Comparison of ENCODE assay signal across 2 cellular contexts in the genomic region with DNA sequence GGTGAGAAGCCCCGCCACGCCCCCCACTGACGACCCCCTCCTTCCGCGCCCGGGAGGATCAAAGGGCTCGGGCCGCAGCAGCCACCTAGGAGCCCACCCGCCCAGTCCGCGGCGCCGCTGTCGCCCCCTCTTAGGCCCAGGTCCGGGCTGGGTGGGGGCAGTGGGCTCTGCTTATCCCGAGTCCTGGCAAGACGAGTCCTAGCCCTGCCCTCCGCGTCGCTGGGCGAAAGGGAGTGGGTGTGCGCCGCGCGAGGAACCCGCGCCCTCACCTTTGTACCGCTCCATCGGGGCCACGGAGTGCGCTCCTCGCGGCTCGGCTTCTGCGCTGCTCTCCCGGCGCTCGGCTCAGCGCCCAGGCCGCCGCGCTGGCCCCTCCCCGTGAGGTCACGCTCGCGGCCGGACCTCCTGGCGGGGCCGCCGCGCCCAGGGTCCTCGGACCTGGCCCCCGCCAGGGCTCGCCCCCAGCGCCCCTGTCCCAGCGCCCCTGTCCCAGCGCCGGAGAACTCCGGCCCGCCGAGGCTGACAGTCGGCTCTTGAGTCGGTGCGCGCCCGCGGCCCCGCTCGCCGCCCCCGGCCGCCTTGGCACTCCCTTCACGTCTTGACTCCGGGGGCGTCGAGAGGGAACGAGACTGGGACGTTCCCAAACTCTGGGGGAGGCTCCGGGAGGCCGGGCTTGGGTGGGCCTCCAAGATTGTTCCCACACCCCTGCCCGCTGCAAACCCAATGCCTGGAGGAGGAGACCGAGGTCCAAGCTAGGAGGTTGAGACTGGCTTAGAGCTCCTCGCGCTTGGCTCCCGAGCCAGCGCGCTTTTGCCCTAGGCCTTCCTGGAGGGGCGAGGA.
TF ChIP-seq lines count a peak whose summit lies in the region.

A gene with protein sequence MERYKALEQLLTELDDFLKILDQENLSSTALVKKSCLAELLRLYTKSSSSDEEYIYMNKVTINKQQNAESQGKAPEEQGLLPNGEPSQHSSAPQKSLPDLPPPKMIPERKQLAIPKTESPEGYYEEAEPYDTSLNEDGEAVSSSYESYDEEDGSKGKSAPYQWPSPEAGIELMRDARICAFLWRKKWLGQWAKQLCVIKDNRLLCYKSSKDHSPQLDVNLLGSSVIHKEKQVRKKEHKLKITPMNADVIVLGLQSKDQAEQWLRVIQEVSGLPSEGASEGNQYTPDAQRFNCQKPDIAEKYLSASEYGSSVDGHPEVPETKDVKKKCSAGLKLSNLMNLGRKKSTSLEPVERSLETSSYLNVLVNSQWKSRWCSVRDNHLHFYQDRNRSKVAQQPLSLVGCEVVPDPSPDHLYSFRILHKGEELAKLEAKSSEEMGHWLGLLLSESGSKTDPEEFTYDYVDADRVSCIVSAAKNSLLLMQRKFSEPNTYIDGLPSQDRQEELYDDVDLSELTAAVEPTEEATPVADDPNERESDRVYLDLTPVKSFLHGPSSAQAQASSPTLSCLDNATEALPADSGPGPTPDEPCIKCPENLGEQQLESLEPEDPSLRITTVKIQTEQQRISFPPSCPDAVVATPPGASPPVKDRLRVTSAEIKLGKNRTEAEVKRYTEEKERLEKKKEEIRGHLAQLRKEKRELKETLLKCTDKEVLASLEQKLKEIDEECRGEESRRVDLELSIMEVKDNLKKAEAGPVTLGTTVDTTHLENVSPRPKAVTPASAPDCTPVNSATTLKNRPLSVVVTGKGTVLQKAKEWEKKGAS (minus strand): TSS at position 332 of the 840 bp plus-strand sequence. CDS start 47 bp downstream, at position 285.

TF ChIP-seq in HCT116, 20 proteins besides CTCF, POLR2A, EP300 and RAD21:
- TF ChIP-seq ZFX (IDR thresholded peaks at IDR 0.05) (no peak), FOSL1 (IDR thresholded peaks at IDR 0.05; ENCODE audit: low read depth) (no peak), JUND (IDR thresholded peaks at IDR 0.05) (no peak)
- TF ChIP-seq, protein P1, sequence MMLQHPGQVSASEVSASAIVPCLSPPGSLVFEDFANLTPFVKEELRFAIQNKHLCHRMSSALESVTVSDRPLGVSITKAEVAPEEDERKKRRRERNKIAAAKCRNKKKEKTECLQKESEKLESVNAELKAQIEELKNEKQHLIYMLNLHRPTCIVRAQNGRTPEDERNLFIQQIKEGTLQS (IDR thresholded peaks at IDR 0.05) = no peak

TF ChIP-seq in HepG2, 621 proteins besides CTCF, POLR2A, EP300 and RAD21:
- peak; percentile 23; the same call in 1 of the 2 replicates for TF ChIP-seq ZFY (CRISPR knock-in tag; IDR thresholded peaks at IDR 0.05)
- TF ChIP-seq, protein P2, sequence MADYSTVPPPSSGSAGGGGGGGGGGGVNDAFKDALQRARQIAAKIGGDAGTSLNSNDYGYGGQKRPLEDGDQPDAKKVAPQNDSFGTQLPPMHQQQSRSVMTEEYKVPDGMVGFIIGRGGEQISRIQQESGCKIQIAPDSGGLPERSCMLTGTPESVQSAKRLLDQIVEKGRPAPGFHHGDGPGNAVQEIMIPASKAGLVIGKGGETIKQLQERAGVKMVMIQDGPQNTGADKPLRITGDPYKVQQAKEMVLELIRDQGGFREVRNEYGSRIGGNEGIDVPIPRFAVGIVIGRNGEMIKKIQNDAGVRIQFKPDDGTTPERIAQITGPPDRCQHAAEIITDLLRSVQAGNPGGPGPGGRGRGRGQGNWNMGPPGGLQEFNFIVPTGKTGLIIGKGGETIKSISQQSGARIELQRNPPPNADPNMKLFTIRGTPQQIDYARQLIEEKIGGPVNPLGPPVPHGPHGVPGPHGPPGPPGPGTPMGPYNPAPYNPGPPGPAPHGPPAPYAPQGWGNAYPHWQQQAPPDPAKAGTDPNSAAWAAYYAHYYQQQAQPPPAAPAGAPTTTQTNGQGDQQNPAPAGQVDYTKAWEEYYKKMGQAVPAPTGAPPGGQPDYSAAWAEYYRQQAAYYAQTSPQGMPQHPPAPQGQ (CRISPR knock-in tag; IDR thresholded peaks at IDR 0.05; ENCODE audit: borderline replicate concordance) = no peak
- TF ChIP-seq, protein P3, sequence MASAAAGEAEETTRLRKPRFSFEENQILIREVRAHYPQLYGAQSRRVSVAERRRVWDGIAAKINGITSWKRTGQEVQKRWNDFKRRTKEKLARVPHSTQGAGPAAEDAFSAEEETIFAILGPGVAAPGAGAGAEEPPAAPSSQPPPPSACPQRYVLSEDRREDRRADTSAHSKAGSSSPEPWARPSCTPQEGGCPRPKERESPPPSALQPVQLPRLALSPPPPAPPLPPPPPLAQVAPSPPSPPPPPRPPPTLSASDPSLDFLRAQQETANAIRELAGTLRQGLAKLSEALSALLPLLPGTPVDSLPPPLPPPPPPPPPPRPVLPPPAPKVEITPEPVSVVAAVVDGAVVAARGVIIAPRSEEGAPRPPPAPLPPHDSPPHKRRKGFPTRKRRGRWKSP (CRISPR knock-in tag; IDR thresholded peaks at IDR 0.05) = peak; percentile 73; the same call in 1 of the 2 replicates
- TF ChIP-seq, protein P4, sequence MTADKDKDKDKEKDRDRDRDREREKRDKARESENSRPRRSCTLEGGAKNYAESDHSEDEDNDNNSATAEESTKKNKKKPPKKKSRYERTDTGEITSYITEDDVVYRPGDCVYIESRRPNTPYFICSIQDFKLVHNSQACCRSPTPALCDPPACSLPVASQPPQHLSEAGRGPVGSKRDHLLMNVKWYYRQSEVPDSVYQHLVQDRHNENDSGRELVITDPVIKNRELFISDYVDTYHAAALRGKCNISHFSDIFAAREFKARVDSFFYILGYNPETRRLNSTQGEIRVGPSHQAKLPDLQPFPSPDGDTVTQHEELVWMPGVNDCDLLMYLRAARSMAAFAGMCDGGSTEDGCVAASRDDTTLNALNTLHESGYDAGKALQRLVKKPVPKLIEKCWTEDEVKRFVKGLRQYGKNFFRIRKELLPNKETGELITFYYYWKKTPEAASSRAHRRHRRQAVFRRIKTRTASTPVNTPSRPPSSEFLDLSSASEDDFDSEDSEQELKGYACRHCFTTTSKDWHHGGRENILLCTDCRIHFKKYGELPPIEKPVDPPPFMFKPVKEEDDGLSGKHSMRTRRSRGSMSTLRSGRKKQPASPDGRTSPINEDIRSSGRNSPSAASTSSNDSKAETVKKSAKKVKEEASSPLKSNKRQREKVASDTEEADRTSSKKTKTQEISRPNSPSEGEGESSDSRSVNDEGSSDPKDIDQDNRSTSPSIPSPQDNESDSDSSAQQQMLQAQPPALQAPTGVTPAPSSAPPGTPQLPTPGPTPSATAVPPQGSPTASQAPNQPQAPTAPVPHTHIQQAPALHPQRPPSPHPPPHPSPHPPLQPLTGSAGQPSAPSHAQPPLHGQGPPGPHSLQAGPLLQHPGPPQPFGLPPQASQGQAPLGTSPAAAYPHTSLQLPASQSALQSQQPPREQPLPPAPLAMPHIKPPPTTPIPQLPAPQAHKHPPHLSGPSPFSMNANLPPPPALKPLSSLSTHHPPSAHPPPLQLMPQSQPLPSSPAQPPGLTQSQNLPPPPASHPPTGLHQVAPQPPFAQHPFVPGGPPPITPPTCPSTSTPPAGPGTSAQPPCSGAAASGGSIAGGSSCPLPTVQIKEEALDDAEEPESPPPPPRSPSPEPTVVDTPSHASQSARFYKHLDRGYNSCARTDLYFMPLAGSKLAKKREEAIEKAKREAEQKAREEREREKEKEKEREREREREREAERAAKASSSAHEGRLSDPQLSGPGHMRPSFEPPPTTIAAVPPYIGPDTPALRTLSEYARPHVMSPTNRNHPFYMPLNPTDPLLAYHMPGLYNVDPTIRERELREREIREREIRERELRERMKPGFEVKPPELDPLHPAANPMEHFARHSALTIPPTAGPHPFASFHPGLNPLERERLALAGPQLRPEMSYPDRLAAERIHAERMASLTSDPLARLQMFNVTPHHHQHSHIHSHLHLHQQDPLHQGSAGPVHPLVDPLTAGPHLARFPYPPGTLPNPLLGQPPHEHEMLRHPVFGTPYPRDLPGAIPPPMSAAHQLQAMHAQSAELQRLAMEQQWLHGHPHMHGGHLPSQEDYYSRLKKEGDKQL (CRISPR knock-in tag; IDR thresholded peaks at IDR 0.05; ENCODE audit: low read depth) = no peak
- TF ChIP-seq, protein P5, sequence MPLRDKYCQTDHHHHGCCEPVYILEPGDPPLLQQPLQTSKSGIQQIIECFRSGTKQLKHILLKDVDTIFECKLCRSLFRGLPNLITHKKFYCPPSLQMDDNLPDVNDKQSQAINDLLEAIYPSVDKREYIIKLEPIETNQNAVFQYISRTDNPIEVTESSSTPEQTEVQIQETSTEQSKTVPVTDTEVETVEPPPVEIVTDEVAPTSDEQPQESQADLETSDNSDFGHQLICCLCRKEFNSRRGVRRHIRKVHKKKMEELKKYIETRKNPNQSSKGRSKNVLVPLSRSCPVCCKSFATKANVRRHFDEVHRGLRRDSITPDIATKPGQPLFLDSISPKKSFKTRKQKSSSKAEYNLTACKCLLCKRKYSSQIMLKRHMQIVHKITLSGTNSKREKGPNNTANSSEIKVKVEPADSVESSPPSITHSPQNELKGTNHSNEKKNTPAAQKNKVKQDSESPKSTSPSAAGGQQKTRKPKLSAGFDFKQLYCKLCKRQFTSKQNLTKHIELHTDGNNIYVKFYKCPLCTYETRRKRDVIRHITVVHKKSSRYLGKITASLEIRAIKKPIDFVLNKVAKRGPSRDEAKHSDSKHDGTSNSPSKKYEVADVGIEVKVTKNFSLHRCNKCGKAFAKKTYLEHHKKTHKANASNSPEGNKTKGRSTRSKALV (CRISPR knock-in tag; IDR thresholded peaks at IDR 0.05) = peak; percentile 74; the same call in 1 of the 2 replicates
- TF ChIP-seq HNRNPLL (IDR thresholded peaks at IDR 0.05; ENCODE audit: low read depth, low read length, poor library complexity, severe bottlenecking) = peak; percentile 48
- TF ChIP-seq, protein P6, sequence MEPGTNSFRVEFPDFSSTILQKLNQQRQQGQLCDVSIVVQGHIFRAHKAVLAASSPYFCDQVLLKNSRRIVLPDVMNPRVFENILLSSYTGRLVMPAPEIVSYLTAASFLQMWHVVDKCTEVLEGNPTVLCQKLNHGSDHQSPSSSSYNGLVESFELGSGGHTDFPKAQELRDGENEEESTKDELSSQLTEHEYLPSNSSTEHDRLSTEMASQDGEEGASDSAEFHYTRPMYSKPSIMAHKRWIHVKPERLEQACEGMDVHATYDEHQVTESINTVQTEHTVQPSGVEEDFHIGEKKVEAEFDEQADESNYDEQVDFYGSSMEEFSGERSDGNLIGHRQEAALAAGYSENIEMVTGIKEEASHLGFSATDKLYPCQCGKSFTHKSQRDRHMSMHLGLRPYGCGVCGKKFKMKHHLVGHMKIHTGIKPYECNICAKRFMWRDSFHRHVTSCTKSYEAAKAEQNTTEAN (CRISPR knock-in tag; conservative IDR thresholded peaks at IDR 0.05) = no peak
- TF ChIP-seq ZNF629 (CRISPR knock-in tag; conservative IDR thresholded peaks at IDR 0.05) = peak; percentile 55
TF ChIP-seq in HepG2: peak in this region for 5.
